In the genomic region with DNA sequence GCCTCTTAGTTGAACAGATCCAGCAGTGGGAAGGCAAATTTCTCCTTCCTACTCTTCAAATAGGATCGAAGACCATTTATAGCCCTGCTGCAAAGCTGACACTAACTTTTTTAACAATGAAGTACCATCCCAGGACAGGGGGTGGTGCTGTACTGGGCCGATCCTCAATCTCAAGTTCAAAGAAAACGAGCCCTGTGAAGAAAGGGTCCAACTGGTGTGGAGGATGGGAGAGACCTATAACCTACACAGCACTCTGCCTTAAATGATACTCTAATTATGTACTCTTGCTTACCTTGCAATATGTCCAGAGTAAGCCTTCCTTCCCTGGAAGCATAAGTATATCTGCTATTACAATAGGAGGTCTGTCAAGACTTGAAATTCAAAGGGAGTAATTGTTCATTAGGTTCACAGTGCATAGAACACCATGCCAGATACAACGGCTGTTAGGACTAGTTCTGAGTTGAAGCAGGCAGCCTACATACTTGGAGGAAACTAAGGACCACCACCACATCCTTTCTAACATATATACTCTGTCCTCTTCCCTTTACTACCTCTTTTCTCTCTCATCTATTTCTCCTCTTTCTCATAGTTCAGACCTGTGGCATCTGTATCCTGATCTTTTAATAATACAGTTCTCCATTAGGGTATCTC, we compare ENCODE assay signal across 8 cellular contexts. TPM values are rescaled to one million over a fixed set of nuclear protein-coding genes. Genes with fewer than 3 reads are reported as not detected.
A peak's percentile ranks its signal among the peaks of the same experiment; 100 is the strongest.
DNase-seq lines count a peak whose midpoint lies in the region; ATAC-seq, FAIRE-seq and TF ChIP-seq lines count a peak whose summit lies in the region.

No MANE protein-coding gene starts in this region.

- TF ChIP-seq POLR2A in sigmoid colon (IDR thresholded peaks at IDR 0.05), result no peak

- no peak overlapping the region for H3K9ac ChIP-seq in KMS-11

- H3K4me1 ChIP-seq in CD4-positive, CD25-positive, alpha-beta regulatory T cell (ENCODE audit: control insufficient read depth, insufficient read depth, low read length, poor library complexity, severe bottlenecking), result peaks cover 26% of the 10 kb centered on the region
- H3K4me1 ChIP-seq in KMS-11 (ENCODE audit: low read depth, poor library complexity, severe bottlenecking) (peaks cover 30% of the 10 kb centered on the region), sigmoid colon (peaks cover 0 to 54% (median 30%) of the 10 kb centered on the region in 4 donors)

- ATAC-seq in CD4-positive, CD25-positive, alpha-beta regulatory T cell (ENCODE audit: low read depth in 2 of 2), result peak; percentile 34 to 47
- no peak for ATAC-seq in HG03135 (IDR thresholded peaks at IDR 0.05; ENCODE audit: unreplicated experiment)

- no peaks in the 10 kb centered on the region for H3K9me3 Mint-ChIP-seq in CD4-positive, CD25-positive, alpha-beta regulatory T cell

- FAIRE-seq in GM19239 (lab: Jason Lieb, UNC), result no peak

- no peak overlapping the region for H3K27ac ChIP-seq in CD4-positive, CD25-positive, alpha-beta regulatory T cell (ENCODE audit: insufficient read depth, low read length, poor library complexity, severe bottlenecking)
- H3K27ac ChIP-seq in KMS-11 (no peak overlapping the region), brain microvascular endothelial cell (no peak overlapping the region), sigmoid colon (peak overlapping the region in 1 of 4 donors; percentile 13)

- H3K27me3 Mint-ChIP-seq in CD4-positive, CD25-positive, alpha-beta regulatory T cell, result no peaks in the 10 kb centered on the region

- H4K20me1 ChIP-seq in KMS-11 (ENCODE audit: insufficient read depth), result peaks cover 27% of the 10 kb centered on the region; the same call in 1 of the 2 replicates

- no peaks in the 10 kb centered on the region for H3K9me3 ChIP-seq in CD4-positive, CD25-positive, alpha-beta regulatory T cell (ENCODE audit: control insufficient read depth in 2 of 2, low read length in 2 of 2)
- no peaks in the 10 kb centered on the region for H3K9me3 ChIP-seq in sigmoid colon

- H3K4me3 Mint-ChIP-seq in CD4-positive, CD25-positive, alpha-beta regulatory T cell, result peak overlapping the region in 2 of 4 donors; percentile 39 to 75

- peak overlapping the region; percentile 28 for H3K4me3 ChIP-seq in CD4-positive, CD25-positive, alpha-beta regulatory T cell (ENCODE audit: low read depth, low read length)
- H3K4me3 ChIP-seq in KMS-11 (IDR thresholded peaks at IDR 0.05; ENCODE audit: insufficient read depth, low read depth, low read length), result no peak overlapping the region
- no peak overlapping the region for H3K4me3 ChIP-seq in brain microvascular endothelial cell (ENCODE audit: low read depth, low read length)
- no peak overlapping the region for H3K4me3 ChIP-seq in sigmoid colon

- H3K27ac Mint-ChIP-seq in CD4-positive, CD25-positive, alpha-beta regulatory T cell, result peak overlapping the region; percentile 10 to 79 (median 43)

- intact Hi-C loops in sigmoid colon (cut with DNase I), result no loop called here

- H3K36me3 Mint-ChIP-seq in CD4-positive, CD25-positive, alpha-beta regulatory T cell, result peaks cover 26% of the 10 kb centered on the region

- H3K36me3 ChIP-seq in CD4-positive, CD25-positive, alpha-beta regulatory T cell (ENCODE audit: control insufficient read depth, insufficient read depth, low read length), result peaks cover 14% of the 10 kb centered on the region
- no peaks in the 10 kb centered on the region; the same call in 1 of the 2 replicates for H3K36me3 ChIP-seq in KMS-11 (ENCODE audit: insufficient read depth)
- peaks cover 24% of the 10 kb centered on the region for H3K36me3 ChIP-seq in brain microvascular endothelial cell (replicated peaks)
- H3K36me3 ChIP-seq in sigmoid colon, result no peaks in the 10 kb centered on the region

- WGBS in sigmoid colon, 2 donors, result 37 to 66% methylated on average over 4 of the region's 4 CpGs

- no peaks in the 10 kb centered on the region for H3K27me3 ChIP-seq in CD4-positive, CD25-positive, alpha-beta regulatory T cell (ENCODE audit: control insufficient read depth, insufficient read depth, low read length)
- H3K27me3 ChIP-seq in KMS-11 (ENCODE audit: insufficient read depth, low read depth) (no peaks in the 10 kb centered on the region), brain microvascular endothelial cell (replicated peaks) (no peaks in the 10 kb centered on the region), sigmoid colon (no peaks in the 10 kb centered on the region)

- in situ Hi-C loops in brain microvascular endothelial cell (cut with HindIII; ENCODE audit: low pct_ligation_motif_present, low sequenced_read_pairs), result no loop called here

- peaks cover 48 to 81% (median 64%) of the 10 kb centered on the region in 4 donors for H3K4me1 Mint-ChIP-seq in CD4-positive, CD25-positive, alpha-beta regulatory T cell

- TF ChIP-seq CTCF in KMS-11 (conservative IDR thresholded peaks at IDR 0.05; ENCODE audit: low read depth, low read length), result peak; percentile 37; the same call in 1 of the 2 replicates
- peak; percentile 65 for TF ChIP-seq CTCF in brain microvascular endothelial cell (IDR thresholded peaks at IDR 0.05; ENCODE audit: low read depth, low read length, missing control alignments)
- no peak for TF ChIP-seq CTCF in sigmoid colon (IDR thresholded peaks at IDR 0.05)

- no peak overlapping the region for H3K4me2 ChIP-seq in KMS-11

- H2AFZ ChIP-seq in KMS-11 (ENCODE audit: low read depth), result no peak overlapping the region

- H3K79me2 ChIP-seq in KMS-11 (ENCODE audit: insufficient read depth, low read depth), result peaks cover 98% of the 10 kb centered on the region

- DNase-seq in CD4-positive, CD25-positive, alpha-beta regulatory T cell, result peak in 2 of 3 donors; percentile 18 to 32
- DNase-seq in brain microvascular endothelial cell (peak; percentile 19), medulla oblongata (ENCODE audit: extremely low spot score) (peak; percentile 28), DMS79 treated with DMSO at 0.1 percent for 48 hours (lab: John Stamatoyannopoulos, UW) (no peak), GM19239 (ENCODE audit: insufficient read length, low spot score) (no peak), sigmoid colon (no peak)

- TF ChIP-seq EP300 in sigmoid colon (IDR thresholded peaks at IDR 0.05), result no peak

RNA-seq across cellular contexts. Expression of gene ETF1, which starts 6.2 kb away (rescaled TPM):
- 170 TPM for total RNA-seq in CD4-positive, CD25-positive, alpha-beta regulatory T cell
- 10 to 100 TPM; 25.9 to 44.3 (median 32.5) TPM for polyA plus RNA-seq in CD4-positive, CD25-positive, alpha-beta regulatory T cell
- 100 to 1,000 TPM in 2 of 4 donors, 10 to 100 TPM in 2; 67.0 to 117 (median 106) TPM for total RNA-seq in sigmoid colon
- 10 to 100 TPM; 49.9 to 62.0 (median 58.4) TPM for polyA plus RNA-seq in sigmoid colon

RNA-seq across cellular contexts. Expression of gene HSPA9, which starts 38.4 kb away (rescaled TPM):
- total RNA-seq in CD4-positive, CD25-positive, alpha-beta regulatory T cell, result 276 TPM
- polyA plus RNA-seq in CD4-positive, CD25-positive, alpha-beta regulatory T cell, result 100 to 1,000 TPM; 113 to 129 (median 121) TPM
- total RNA-seq in sigmoid colon, result 100 to 1,000 TPM; 148 to 244 (median 192) TPM
- 100 to 1,000 TPM in 2 of 3 donors, 10 to 100 TPM in 1; 75.1 to 136 (median 101) TPM for polyA plus RNA-seq in sigmoid colon

Comparison
In these comparisons a context has a peak if more than half of its experiments do, and no peak if none do; other contexts are left out.
1. DNase-seq: peak in CD4-positive, CD25-positive, alpha-beta regulatory T cell (2 of 3), brain microvascular endothelial cell (single experiment) and medulla oblongata (single experiment); none in DMS79 treated with DMSO at 0.1 percent for 48 hours (single experiment), GM19239 (single experiment) and sigmoid colon (single experiment).
2. CTCF ChIP-seq: peak in KMS-11 (single experiment) and brain microvascular endothelial cell (single experiment); none in sigmoid colon (0 of 4).